Comparison of ENCODE assay signal across 8 cellular contexts in genomic region chr11:129278586-129279319, GRCh38.
DNase-seq lines count a peak whose midpoint lies in the region; ATAC-seq and TF ChIP-seq lines count a peak whose summit lies in the region.

No MANE protein-coding gene starts in this region.

- ATAC-seq in activated T-helper 17 cell treated with anti-CD3 and anti-CD28 coated beads, Interleukin-2, amount 50 U/mL, for 72 hours (replicated peaks) = peak; percentile 7
- ATAC-seq in psoas muscle = peak in 3 of 4 donors; percentile 34 to 45 (median 36)

- H3K36me3 ChIP-seq in left ventricle myocardium inferior = no peaks in the 10 kb centered on the region
- H3K36me3 ChIP-seq in psoas muscle (ENCODE audit: insufficient read depth in 1 of 2, low read depth in 1 of 2) = no peaks in the 10 kb centered on the region

- no peaks in the 10 kb centered on the region for H3K9me3 Mint-ChIP-seq in activated T-helper 17 cell treated with anti-CD3 and anti-CD28 coated beads, Interleukin-2, amount 50 U/mL, for 72 hours

- H3K27ac Mint-ChIP-seq in activated T-helper 17 cell treated with anti-CD3 and anti-CD28 coated beads, Interleukin-2, amount 50 U/mL, for 72 hours = peak overlapping the region; percentile 58

- H3K4me1 Mint-ChIP-seq in activated T-helper 17 cell treated with anti-CD3 and anti-CD28 coated beads, Interleukin-2, amount 50 U/mL, for 72 hours = peaks cover 23% of the 10 kb centered on the region

- H3K4me3 Mint-ChIP-seq in activated T-helper 17 cell treated with anti-CD3 and anti-CD28 coated beads, Interleukin-2, amount 50 U/mL, for 72 hours = peak overlapping the region; percentile 77

- intact Hi-C loops in left ventricle myocardium inferior (cut with micrococcal nuclease) = no loop called here
- intact Hi-C loops in psoas muscle (cut with DNase I) = no loop called here

- no peaks in the 10 kb centered on the region for H3K27me3 ChIP-seq in left ventricle myocardium inferior (ENCODE audit: low read depth)
- H3K27me3 ChIP-seq in psoas muscle (ENCODE audit: insufficient read depth in 3 of 3, low read length in 2 of 3) = no peaks in the 10 kb centered on the region

- peaks cover 46% of the 10 kb centered on the region for H3K4me1 ChIP-seq in left ventricle myocardium inferior
- H3K4me1 ChIP-seq in psoas muscle = peaks cover 11% of the 10 kb centered on the region

- no peaks in the 10 kb centered on the region for H3K9me3 ChIP-seq in left ventricle myocardium inferior (replicated peaks)
- H3K9me3 ChIP-seq in psoas muscle = no peaks in the 10 kb centered on the region

- H3K27ac ChIP-seq in left ventricle myocardium inferior (replicated peaks) = peak overlapping the region; percentile 54
- no peak overlapping the region for H3K27ac ChIP-seq in psoas muscle

- WGBS in psoas muscle, 3 donors = 1% methylated on average over 36 to 109 of the region's 109 CpGs

- peak; percentile 4 for DNase-seq in NOMO-1 treated with dmso at 0.1 percent for 144 hours (lab: John Stamatoyannopoulos, UW; ENCODE audit: unreplicated experiment)
- DNase-seq in NOMO-1 (lab: John Stamatoyannopoulos, UW; ENCODE audit: unreplicated experiment in 2 of 2) = no peak
- DNase-seq in HT-29 (ENCODE audit: low spot score) = peak; percentile 54
- DNase-seq in left ventricle myocardium inferior = no peak
- peak; percentile 21 to 54 for DNase-seq in psoas muscle
- DNase-seq in SKM-1 treated with dmso at 0.1 percent for 144 hours (lab: John Stamatoyannopoulos, UW; ENCODE audit: unreplicated experiment) = no peak
- DNase-seq in GDM1 (lab: John Stamatoyannopoulos, UW) = no peak

- no peaks in the 10 kb centered on the region for H3K36me3 Mint-ChIP-seq in activated T-helper 17 cell treated with anti-CD3 and anti-CD28 coated beads, Interleukin-2, amount 50 U/mL, for 72 hours (ENCODE audit: low read depth)

- H3K4me3 ChIP-seq in left ventricle myocardium inferior (peak overlapping the region; percentile 74), psoas muscle (peak overlapping the region; percentile 71)

- TF ChIP-seq CTCF in left ventricle myocardium inferior (IDR thresholded peaks at IDR 0.05; ENCODE audit: borderline replicate concordance) (no peak), psoas muscle (IDR thresholded peaks at IDR 0.05) (no peak)

- peaks cover 26% of the 10 kb centered on the region for H3K27me3 Mint-ChIP-seq in activated T-helper 17 cell treated with anti-CD3 and anti-CD28 coated beads, Interleukin-2, amount 50 U/mL, for 72 hours

Comparison
In these comparisons a context has a peak if more than half of its experiments do, and no peak if none do; other contexts are left out.
1. DNase-seq: peak in NOMO-1 treated with dmso at 0.1 percent for 144 hours (single experiment), HT-29 (single experiment) and psoas muscle (2 of 2); none in NOMO-1 (0 of 2), left ventricle myocardium inferior (single experiment), SKM-1 treated with dmso at 0.1 percent for 144 hours (single experiment) and GDM1 (single experiment).